15 cellular contexts compared by ENCODE assay signal in the genomic region with DNA sequence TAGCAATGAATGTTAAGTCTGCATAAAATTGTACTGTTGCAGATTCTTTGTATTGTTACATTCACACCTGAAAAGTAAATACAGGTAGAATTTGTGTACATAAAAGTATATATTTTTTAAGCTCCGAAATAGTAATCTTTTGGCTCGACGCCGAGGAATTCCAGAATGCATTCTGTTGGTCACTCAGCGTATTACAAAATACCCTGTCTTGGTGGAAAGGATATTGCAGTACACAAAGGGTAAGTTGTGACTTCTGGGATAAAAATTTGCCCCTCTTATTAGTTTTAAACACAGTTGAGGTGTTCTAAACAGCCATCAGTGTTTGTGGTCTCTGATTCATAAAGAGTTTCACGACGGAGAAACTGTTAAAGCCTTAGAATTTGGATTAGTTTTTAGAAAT.
DNase-seq lines count a peak whose midpoint lies in the region; ATAC-seq, FAIRE-seq and TF ChIP-seq lines count a peak whose summit lies in the region.
"Had no signal": no experiment of that assay in that cellular context is flagged by ENCODE, and none has a peak within 500 bp of the region (broad histone marks: within the 10 kb centered on the region; RNA-seq: fewer than 3 reads in every experiment).

No MANE protein-coding gene starts in this region.

- no peak overlapping the region for H2BK12ac ChIP-seq in H9 (ENCODE audit: insufficient read length, low read depth, low read length)

- no peak overlapping the region for H3K18ac ChIP-seq in H9 (ENCODE audit: insufficient read length, low read depth, low read length)

- H3K27me3 ChIP-seq in astrocyte (ENCODE audit: insufficient read depth, low read length) (no peaks in the 10 kb centered on the region), H9 (ENCODE audit: insufficient read depth, low read length) (no peaks in the 10 kb centered on the region)
- H3K27me3 ChIP-seq: BLaER1 treated with 17β-estradiol and CSF1 and Interleukin-3, amounts not matched to agents 10 nM and 100 nM had no signal

- no peaks in the 10 kb centered on the region for H3K36me3 ChIP-seq in astrocyte (ENCODE audit: insufficient read depth, low read length)
- H3K36me3 ChIP-seq: BLaER1 treated with 17β-estradiol and CSF1 and Interleukin-3, amounts not matched to agents 10 nM and 100 nM had no signal

- H3K9me3 ChIP-seq in astrocyte (ENCODE audit: insufficient read depth, low read depth, low read length): no peaks in the 10 kb centered on the region
- no peaks in the 10 kb centered on the region for H3K9me3 ChIP-seq in H9 (ENCODE audit: control insufficient read depth, low read depth, low read length)
- no peaks in the 10 kb centered on the region for H3K9me3 ChIP-seq in T-helper 17 cell (ENCODE audit: control insufficient read depth, low read length, poor library complexity, severe bottlenecking)

- H4K91ac ChIP-seq in H9 (ENCODE audit: insufficient read length, low read depth, low read length): no peak overlapping the region

- WGBS in H9 (ENCODE audit: extremely low coverage, insufficient read length, low lambda C conversion rate): no CpG with 5 or more reads among the region's 7 CpGs

- H3K79me2 ChIP-seq in astrocyte (ENCODE audit: insufficient read depth, low read length) (no peaks in the 10 kb centered on the region), H9 (ENCODE audit: insufficient read depth, low read length) (no peaks in the 10 kb centered on the region)

- H2BK20ac ChIP-seq in H9 (ENCODE audit: low read depth, low read length, poor library complexity, severe bottlenecking): no peak overlapping the region

- H2AFZ ChIP-seq in astrocyte (ENCODE audit: low read depth, low read length) (no peak overlapping the region), H9 (ENCODE audit: low read length) (no peak overlapping the region)
- H2AFZ ChIP-seq: GM23248 had no signal

- H2AK5ac ChIP-seq in H9 (ENCODE audit: insufficient read length, low read length): no peak overlapping the region

- H3K9me3 Mint-ChIP-seq in astrocyte (ENCODE audit: unreplicated experiment) (peaks cover 1% of the 10 kb centered on the region), H9 (peaks cover 10 to 22% of the 10 kb centered on the region in 2 experiments)
- peaks cover 0 to 5% (median 0%) of the 10 kb centered on the region in 9 donors for H3K9me3 Mint-ChIP-seq in naive thymus-derived CD8-positive, alpha-beta T cell
- no peaks in the 10 kb centered on the region for H3K9me3 Mint-ChIP-seq in activated T-helper 17 cell treated with anti-CD3 and anti-CD28 coated beads, Interleukin-2, amount 50 U/mL, for 72 hours

- H3K36me3 Mint-ChIP-seq in astrocyte (ENCODE audit: low read depth, unreplicated experiment): peaks cover 2% of the 10 kb centered on the region
- peaks cover 0 to 5% (median 2%) of the 10 kb centered on the region in 3 donors for H3K36me3 Mint-ChIP-seq in naive thymus-derived CD8-positive, alpha-beta T cell
- H3K36me3 Mint-ChIP-seq in H9 (ENCODE audit: insufficient read depth in 1 of 3, low read depth in 3 of 3): peaks cover 3 to 14% (median 7%) of the 10 kb centered on the region in 3 experiments; a peak in 5 of 7 replicates
- H3K36me3 Mint-ChIP-seq in T-helper 17 cell (ENCODE audit: low read depth): peaks cover 3% of the 10 kb centered on the region
- no peaks in the 10 kb centered on the region for H3K36me3 Mint-ChIP-seq in activated T-helper 17 cell treated with anti-CD3 and anti-CD28 coated beads, Interleukin-2, amount 50 U/mL, for 72 hours (ENCODE audit: low read depth)
- H3K36me3 Mint-ChIP-seq: CD4-positive, CD25-positive, alpha-beta regulatory T cell had no signal

- no peak overlapping the region for H2BK120ac ChIP-seq in H9 (ENCODE audit: low read depth, low read length, poor library complexity, severe bottlenecking)

- H2BK5ac ChIP-seq in H9 (ENCODE audit: insufficient read length, low read length): no peak overlapping the region

- no peak for ATAC-seq in naive thymus-derived CD8-positive, alpha-beta T cell
- ATAC-seq in T-helper 17 cell: no peak
- ATAC-seq in activated T-helper 17 cell treated with anti-CD3 and anti-CD28 coated beads, Interleukin-2, amount 50 U/mL, for 72 hours (replicated peaks): no peak

- no peak overlapping the region for H3K4me3 ChIP-seq in astrocyte (ENCODE audit: insufficient read depth, low read depth, low read length)
- H3K4me3 ChIP-seq in cardiac fibroblast (replicated peaks in 1 of 2; ENCODE audit: low read depth in 2 of 2, low read length in 2 of 2): no peak overlapping the region
- no peak overlapping the region for H3K4me3 ChIP-seq in fibroblast of villous mesenchyme (ENCODE audit: low read depth, low read length)
- H3K4me3 ChIP-seq: BLaER1 treated with 17β-estradiol and CSF1 and Interleukin-3, amounts not matched to agents 10 nM and 100 nM; GM23248 had no signal

- TF ChIP-seq CTCF in astrocyte (IDR thresholded peaks at IDR 0.05; ENCODE audit: insufficient read depth, low read depth, low read length) (no peak), cardiac fibroblast (IDR thresholded peaks at IDR 0.05; ENCODE audit: low read depth, low read length) (no peak), fibroblast of villous mesenchyme (IDR thresholded peaks at IDR 0.05; ENCODE audit: insufficient read depth, low read depth, low read length) (no peak), H9 (conservative IDR thresholded peaks at IDR 0.05) (no peak)

- no peak for FAIRE-seq in astrocyte (lab: Jason Lieb, UNC)
- FAIRE-seq: H54 had no signal

- H3K27me3 Mint-ChIP-seq in astrocyte (ENCODE audit: low read depth, unreplicated experiment) (no peaks in the 10 kb centered on the region), H9 (ENCODE audit: low read depth) (no peaks in the 10 kb centered on the region; the same call in 1 of the 2 replicates), T-helper 17 cell (peaks cover 46% of the 10 kb centered on the region)
- H3K27me3 Mint-ChIP-seq in naive thymus-derived CD8-positive, alpha-beta T cell: peaks cover 10 to 31% (median 19%) of the 10 kb centered on the region in 5 donors
- peaks cover 29% of the 10 kb centered on the region for H3K27me3 Mint-ChIP-seq in activated T-helper 17 cell treated with anti-CD3 and anti-CD28 coated beads, Interleukin-2, amount 50 U/mL, for 72 hours

- no peak overlapping the region for H3K23ac ChIP-seq in H9 (ENCODE audit: insufficient read length, low read depth, low read length)

- no peak overlapping the region for H3K27ac Mint-ChIP-seq in astrocyte (ENCODE audit: unreplicated experiment)
- no peak overlapping the region for H3K27ac Mint-ChIP-seq in naive thymus-derived CD8-positive, alpha-beta T cell
- no peak overlapping the region for H3K27ac Mint-ChIP-seq in H9
- H3K27ac Mint-ChIP-seq in T-helper 17 cell: no peak overlapping the region
- H3K27ac Mint-ChIP-seq in activated T-helper 17 cell treated with anti-CD3 and anti-CD28 coated beads, Interleukin-2, amount 50 U/mL, for 72 hours: no peak overlapping the region
- H3K27ac Mint-ChIP-seq: CD4-positive, CD25-positive, alpha-beta regulatory T cell had no signal

- H3K4me3 Mint-ChIP-seq in astrocyte (ENCODE audit: unreplicated experiment) (no peak overlapping the region), H9 (no peak overlapping the region), T-helper 17 cell (no peak overlapping the region)
- H3K4me3 Mint-ChIP-seq in naive thymus-derived CD8-positive, alpha-beta T cell: no peak overlapping the region
- no peak overlapping the region for H3K4me3 Mint-ChIP-seq in activated T-helper 17 cell treated with anti-CD3 and anti-CD28 coated beads, Interleukin-2, amount 50 U/mL, for 72 hours
- H3K4me3 Mint-ChIP-seq: CD4-positive, CD25-positive, alpha-beta regulatory T cell had no signal

- H3K14ac ChIP-seq in H9 (ENCODE audit: insufficient read depth, low read length): no peak overlapping the region

- no peak overlapping the region for H3K56ac ChIP-seq in H9 (ENCODE audit: insufficient read length, low read depth, low read length)

- POLR2A ChIA-PET in naive thymus-derived CD8-positive, alpha-beta T cell (lab: Charles Lee): no interaction called here

- H4K8ac ChIP-seq in H9 (replicated peaks; ENCODE audit: insufficient read length, low read depth, low read length): no peak overlapping the region

- peak; percentile 8 for DNase-seq in EL
- peak; percentile 26 for DNase-seq in astrocyte (ENCODE audit: low read depth)
- DNase-seq in cardiac fibroblast (ENCODE audit: low read depth in 2 of 2): peak; percentile 69 to 70
- peak; percentile 33 for DNase-seq in fibroblast of villous mesenchyme (ENCODE audit: low read depth)
- DNase-seq in naive thymus-derived CD8-positive, alpha-beta T cell: no peak
- no peak for DNase-seq in H9
- DNase-seq in T-helper 17 cell: no peak
- DNase-seq: 8988T; ACHN; CD4-positive, CD25-positive, alpha-beta regulatory T cell; DMS53; GM23248 had no signal

- H3K27ac ChIP-seq in astrocyte (ENCODE audit: low read depth, low read length) (no peak overlapping the region), H9 (ENCODE audit: insufficient read length, low read depth, low read length) (no peak overlapping the region)
- H3K27ac ChIP-seq: BLaER1 treated with 17β-estradiol and CSF1 and Interleukin-3, amounts not matched to agents 10 nM and 100 nM; GM23248 had no signal

- H3T11ph ChIP-seq in H9 (ENCODE audit: low read length): no peak overlapping the region

- no peak overlapping the region for H4K5ac ChIP-seq in H9 (ENCODE audit: insufficient read length, low read depth, low read length)

- H3K23me2 ChIP-seq in H9 (ENCODE audit: insufficient read length, low read depth, low read length, poor library complexity, severe bottlenecking): no peaks in the 10 kb centered on the region

- H3K4me1 ChIP-seq in astrocyte (ENCODE audit: insufficient read depth, low read length) (peaks cover 4% of the 10 kb centered on the region), H9 (ENCODE audit: insufficient read depth, low read length) (no peaks in the 10 kb centered on the region)
- H3K4me1 ChIP-seq: BLaER1 treated with 17β-estradiol and CSF1 and Interleukin-3, amounts not matched to agents 10 nM and 100 nM had no signal

- H2BK15ac ChIP-seq in H9 (ENCODE audit: low read depth, low read length): no peak overlapping the region

- H3K9ac ChIP-seq in astrocyte (ENCODE audit: low read length) (no peak overlapping the region), H9 (ENCODE audit: extremely low read depth, insufficient read length, low read length) (no peak overlapping the region)
- H3K9ac ChIP-seq: BLaER1 treated with 17β-estradiol and CSF1 and Interleukin-3, amounts not matched to agents 10 nM and 100 nM; GM23248 had no signal

- no peaks in the 10 kb centered on the region for H3K4me1 Mint-ChIP-seq in astrocyte (ENCODE audit: low read depth, unreplicated experiment)
- H3K4me1 Mint-ChIP-seq in naive thymus-derived CD8-positive, alpha-beta T cell: no peaks in the 10 kb centered on the region
- H3K4me1 Mint-ChIP-seq in H9: no peaks in the 10 kb centered on the region
- no peaks in the 10 kb centered on the region for H3K4me1 Mint-ChIP-seq in T-helper 17 cell
- no peaks in the 10 kb centered on the region for H3K4me1 Mint-ChIP-seq in activated T-helper 17 cell treated with anti-CD3 and anti-CD28 coated beads, Interleukin-2, amount 50 U/mL, for 72 hours
- H3K4me1 Mint-ChIP-seq: CD4-positive, CD25-positive, alpha-beta regulatory T cell had no signal

- no peaks in the 10 kb centered on the region for H3K79me1 ChIP-seq in H9 (ENCODE audit: insufficient read depth, low read depth, low read length, poor library complexity, severe bottlenecking)

- H3K4me2 ChIP-seq in astrocyte (ENCODE audit: low read length): no peak overlapping the region
- no peak overlapping the region for H3K4me2 ChIP-seq in H9 (ENCODE audit: insufficient read depth, insufficient read length, low read length)
- H3K4me2 ChIP-seq: BLaER1 treated with 17β-estradiol and CSF1 and Interleukin-3, amounts not matched to agents 10 nM and 100 nM had no signal

- no peaks in the 10 kb centered on the region for H4K20me1 ChIP-seq in astrocyte (ENCODE audit: insufficient read depth, low read length)
- no peaks in the 10 kb centered on the region for H4K20me1 ChIP-seq in H9 (ENCODE audit: control insufficient read depth, insufficient read depth, insufficient read length)
- H4K20me1 ChIP-seq: BLaER1 treated with 17β-estradiol and CSF1 and Interleukin-3, amounts not matched to agents 10 nM and 100 nM had no signal

- no peak overlapping the region for H3K4ac ChIP-seq in H9 (ENCODE audit: low read depth, low read length)

Comparison
In these comparisons a context has a peak if more than half of its experiments do, and no peak if none do; other contexts are left out.
1. DNase-seq: peak in EL (single experiment), astrocyte (single experiment), cardiac fibroblast (2 of 2) and fibroblast of villous mesenchyme (single experiment); none in naive thymus-derived CD8-positive, alpha-beta T cell (0 of 10), H9 (single experiment) and T-helper 17 cell (0 of 3).